In genomic region chr10:20041931-20042330, GRCh38 we compare ENCODE assay signal across 28 cellular contexts.
"Had no signal": no experiment of that assay in that cellular context is flagged by ENCODE, and none has a peak within 500 bp of the region (broad histone marks: within the 10 kb centered on the region; RNA-seq: fewer than 3 reads in every experiment).

No MANE protein-coding gene starts in this region.

- H3K4me3 ChIP-seq: left lung, lung, mucosa of descending colon, ovary, right atrium auricular region, right lobe of liver, skin epidermis, suprapubic skin, thoracic aorta, tibial artery, upper lobe of right lung had no signal

- H3K27me3 ChIP-seq: left lung, ovary, right atrium auricular region, right lobe of liver, suprapubic skin, tibial artery, upper lobe of right lung had no signal

- H3K4me1 Mint-ChIP-seq: memory B cell; naive thymus-derived CD4-positive, alpha-beta T cell; stimulated activated naive B cell treated with anti-CD40 and anti-IgM and Interleukin-4, amounts not matched to agents 10 μg/mL and 1 μg/mL and 100 μg/mL, for 72 hours had no signal

- H3K27me3 Mint-ChIP-seq: memory B cell; naive thymus-derived CD4-positive, alpha-beta T cell; natural killer cell treated with Interleukin-12 subunit alpha and Interleukin-12 subunit beta and Interleukin-15 and Interleukin-18, amount 100 ng/mL, for 72 hours; progenitor cell of endocrine pancreas; stimulated activated naive B cell treated with anti-CD40 and anti-IgM and Interleukin-4, amounts not matched to agents 10 μg/mL and 1 μg/mL and 100 μg/mL, for 72 hours had no signal

- H3K9me3 Mint-ChIP-seq: natural killer cell treated with Interleukin-12 subunit alpha and Interleukin-12 subunit beta and Interleukin-15 and Interleukin-18, amount 100 ng/mL, for 72 hours had no signal

- H3K27ac ChIP-seq: left lung, ovary, right atrium auricular region, right lobe of liver, skin epidermis, suprapubic skin, thoracic aorta, tibial artery, upper lobe of right lung had no signal

- H3K4me3 Mint-ChIP-seq: memory B cell; naive thymus-derived CD4-positive, alpha-beta T cell; natural killer cell treated with Interleukin-12 subunit alpha and Interleukin-12 subunit beta and Interleukin-15 and Interleukin-18, amount 100 ng/mL, for 72 hours; stimulated activated naive B cell treated with anti-CD40 and anti-IgM and Interleukin-4, amounts not matched to agents 10 μg/mL and 1 μg/mL and 100 μg/mL, for 72 hours had no signal

- H3K36me3 ChIP-seq: left lung, ovary, right atrium auricular region, right lobe of liver, suprapubic skin, thoracic aorta, tibial artery, upper lobe of right lung had no signal

- H3K36me3 Mint-ChIP-seq: memory B cell; naive thymus-derived CD4-positive, alpha-beta T cell; natural killer cell treated with Interleukin-12 subunit alpha and Interleukin-12 subunit beta and Interleukin-15 and Interleukin-18, amount 100 ng/mL, for 72 hours; stimulated activated naive B cell treated with anti-CD40 and anti-IgM and Interleukin-4, amounts not matched to agents 10 μg/mL and 1 μg/mL and 100 μg/mL, for 72 hours had no signal

- ATAC-seq: left colon; left lung; mucosa of descending colon; naive thymus-derived CD4-positive, alpha-beta T cell; natural killer cell treated with Interleukin-12 subunit alpha and Interleukin-12 subunit beta and Interleukin-15 and Interleukin-18, amount 100 ng/mL, for 72 hours; right lobe of liver; stimulated activated naive B cell treated with anti-CD40 and anti-IgM and Interleukin-4, amounts not matched to agents 10 μg/mL and 1 μg/mL and 100 μg/mL, for 72 hours; stimulated activated naive CD8-positive, alpha-beta T cell treated with anti-CD3 and anti-CD28 coated beads, Interleukin-15, Interleukin-2, amounts not matched to agents 100 U/mL and 50 U/mL, for 24 hours; upper lobe of right lung had no signal

- DNase-seq: hypothalamus; islet precursor cell; kidney glomerular epithelial cell; left colon; left lung; midbrain; mucosa of descending colon; naive thymus-derived CD4-positive, alpha-beta T cell; ovary; right lobe of liver; stimulated activated CD4-positive, alpha-beta T cell treated with anti-CD3 and anti-CD28 coated beads, Interleukin-12 subunit alpha, Interleukin-12 subunit beta, amount 100 ng/mL, for 4 hours; stimulated activated CD4-positive, alpha-beta T cell treated with anti-CD3 and anti-CD28 coated beads, Interleukin-15, amount 100 ng/mL, for 24 hours; stimulated activated CD4-positive, alpha-beta T cell treated with anti-CD3 and anti-CD28 coated beads, Interleukin-2, amount 100 ng/mL, for 24 hours; stimulated activated CD4-positive, alpha-beta T cell treated with anti-CD3 and anti-CD28 coated beads, Interleukin-4, amount 100 ng/mL, for 1 hour; stimulated activated naive B cell treated with anti-CD40 and anti-IgM and Interleukin-4, amounts not matched to agents 10 μg/mL and 1 μg/mL and 100 μg/mL, for 72 hours; stimulated activated naive CD8-positive, alpha-beta T cell treated with anti-CD3 and anti-CD28 coated beads, Interleukin-15, Interleukin-2, amounts not matched to agents 100 U/mL and 50 U/mL, for 24 hours; tibial artery; trophoblast cell; upper lobe of right lung had no signal

- FAIRE-seq: urothelium cell line had no signal

- H3K9me3 ChIP-seq: left lung, mucosa of descending colon, ovary, right atrium auricular region, right lobe of liver, suprapubic skin, thoracic aorta, tibial artery, upper lobe of right lung had no signal

- H3K4me1 ChIP-seq: left lung, right atrium auricular region, right lobe of liver, suprapubic skin, upper lobe of right lung had no signal

- H3K27ac Mint-ChIP-seq: memory B cell; naive thymus-derived CD4-positive, alpha-beta T cell; natural killer cell treated with Interleukin-12 subunit alpha and Interleukin-12 subunit beta and Interleukin-15 and Interleukin-18, amount 100 ng/mL, for 72 hours; progenitor cell of endocrine pancreas; stimulated activated naive B cell treated with anti-CD40 and anti-IgM and Interleukin-4, amounts not matched to agents 10 μg/mL and 1 μg/mL and 100 μg/mL, for 72 hours had no signal
